In genomic region chr4:27089186-27089585, GRCh38 we compare ENCODE assay signal across 21 cellular contexts.
"Had no signal": no experiment of that assay in that cellular context is flagged by ENCODE, and none has a peak within 500 bp of the region (broad histone marks: within the 10 kb centered on the region; RNA-seq: fewer than 3 reads in every experiment).

No MANE protein-coding gene starts in this region.

- ATAC-seq: stimulated activated naive CD8-positive, alpha-beta T cell treated with anti-CD3 and anti-CD28 coated beads, Interleukin-15, Interleukin-2, amounts not matched to agents 100 U/mL and 50 U/mL, for 24 hours had no signal

- H3K4me2 ChIP-seq: smooth muscle cell had no signal

- H3K27ac ChIP-seq: left ventricle myocardium inferior, ovary, right atrium auricular region, right lobe of liver, stomach, testis, thyroid gland, upper lobe of left lung, vagina had no signal

- FAIRE-seq: islet of Langerhans had no signal

- H3K4me1 ChIP-seq: testis had no signal

- H3K9me3 ChIP-seq: left ventricle myocardium inferior, mucosa of descending colon, ovary, right atrium auricular region, right lobe of liver, stomach, testis, thyroid gland, upper lobe of left lung, vagina had no signal

- DNase-seq: hypothalamus; immature natural killer cell; left ventricle myocardium inferior; midbrain; naive thymus-derived CD4-positive, alpha-beta T cell; ovary; right lobe of liver; stimulated activated CD4-positive, alpha-beta T cell treated with anti-CD3 and anti-CD28 coated beads, Interleukin-2, amount 100 ng/mL, for 24 hours; stimulated activated CD4-positive, alpha-beta T cell treated with anti-CD3 and anti-CD28 coated beads, Interleukin-4, amount 100 ng/mL, for 1 hour; stimulated activated naive B cell treated with anti-CD40 and anti-IgM and Interleukin-4, amounts not matched to agents 10 μg/mL and 1 μg/mL and 100 μg/mL, for 72 hours; stimulated activated naive CD8-positive, alpha-beta T cell treated with anti-CD3 and anti-CD28 coated beads, Interleukin-15, Interleukin-2, amounts not matched to agents 100 U/mL and 50 U/mL, for 24 hours; stomach; testis; thyroid gland; upper lobe of left lung had no signal

- H3K27me3 ChIP-seq: ovary, testis, thyroid gland, vagina had no signal

- H3K4me3 ChIP-seq: left ventricle myocardium inferior, lung, mucosa of descending colon, ovary, right atrium auricular region, right lobe of liver, smooth muscle cell, stomach, testis, thyroid gland, upper lobe of left lung, vagina had no signal

- H3K36me3 ChIP-seq: left ventricle myocardium inferior, ovary, right atrium auricular region, right lobe of liver, stomach, thyroid gland, upper lobe of left lung, vagina had no signal
